ENCODE assay signal across 8 cellular contexts in the genomic region with DNA sequence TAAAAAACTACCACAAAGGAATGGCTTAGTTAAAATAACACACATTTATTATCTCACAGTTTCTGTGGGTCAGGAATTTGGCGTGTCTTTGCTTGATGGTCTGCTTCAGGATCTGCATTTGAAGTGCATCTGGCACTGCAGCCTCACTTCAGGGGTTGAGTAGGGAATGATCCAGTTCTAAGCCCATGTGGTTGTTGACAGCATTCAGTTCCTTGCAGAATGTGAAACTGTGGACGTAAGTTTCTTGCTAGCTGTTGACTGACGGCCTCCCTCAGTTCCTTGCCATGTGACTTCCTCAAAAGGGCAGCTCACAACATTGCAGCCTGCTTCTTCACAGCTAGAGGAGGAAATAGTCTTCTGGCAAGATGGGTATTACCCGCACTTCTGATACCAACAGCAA. TPM values are rescaled to one million over a fixed set of nuclear protein-coding genes. Genes with fewer than 3 reads are reported as not detected.
DNase-seq lines count a peak whose midpoint lies in the region; ATAC-seq and TF ChIP-seq lines count a peak whose summit lies in the region.

No MANE protein-coding gene starts in this region.

- H3K9me3 ChIP-seq in right lobe of liver (no peaks in the 10 kb centered on the region), uterus (no peaks in the 10 kb centered on the region)

- DNase-seq in GM19240 (ENCODE audit: insufficient read length, low spot score) (peak; percentile 9), Kasumi-1 (lab: John Stamatoyannopoulos, UW) (peak; percentile 91 to 92), right lobe of liver (peak in 1 of 3 donors; percentile 48), uterus (no peak), DMS79 treated with DMSO at 0.1 percent for 48 hours (lab: John Stamatoyannopoulos, UW) (no peak), DMS153 treated with DMSO at 0.1 percent for 48 hours (lab: John Stamatoyannopoulos, UW; ENCODE audit: unreplicated experiment) (no peak), GM03348 (ENCODE audit: low spot score) (no peak)
- DNase-seq in activated T-cell treated with anti-CD3 and anti-CD28 coated beads, Interleukin-2, amount 50 U/mL, for 4 hours, result peak; percentile 11

- no peaks in the 10 kb centered on the region for H3K36me3 ChIP-seq in right lobe of liver
- no peaks in the 10 kb centered on the region for H3K36me3 ChIP-seq in uterus

- H3K27me3 ChIP-seq in right lobe of liver, result no peaks in the 10 kb centered on the region
- H3K27me3 ChIP-seq in uterus, result no peaks in the 10 kb centered on the region

- intact Hi-C loops in right lobe of liver (cut with DNase I) (no loop called here), uterus (cut with DNase I; ENCODE audit: low total_unique reads) (no loop called here)

- H3K4me3 Mint-ChIP-seq in activated T-cell treated with anti-CD3 and anti-CD28 coated beads, Interleukin-2, amount 50 U/mL, for 4 hours, result peak overlapping the region; percentile 24

- no peak for TF ChIP-seq POLR2A in right lobe of liver (IDR thresholded peaks at IDR 0.05)
- no peak for TF ChIP-seq POLR2A in uterus (IDR thresholded peaks at IDR 0.05)

- TF ChIP-seq CTCF in right lobe of liver (IDR thresholded peaks at IDR 0.05) (no peak), uterus (IDR thresholded peaks at IDR 0.05) (no peak)

- ATAC-seq in activated T-cell treated with anti-CD3 and anti-CD28 coated beads, Interleukin-2, amount 50 U/mL, for 4 hours, result peak; percentile 51 to 62
- peak; percentile 69 to 92 (median 86) for ATAC-seq in right lobe of liver

- H3K36me3 Mint-ChIP-seq in activated T-cell treated with anti-CD3 and anti-CD28 coated beads, Interleukin-2, amount 50 U/mL, for 4 hours (ENCODE audit: insufficient read depth), result no peaks in the 10 kb centered on the region

- no peak overlapping the region for H3K4me3 ChIP-seq in right lobe of liver
- H3K4me3 ChIP-seq in uterus, result no peak overlapping the region

- WGBS in right lobe of liver (ENCODE audit: insufficient coverage, low coverage, low lambda C conversion rate, missing lambda C conversion rate), result 37% methylated on average over 3 of the region's 4 CpGs

- H3K27ac ChIP-seq in right lobe of liver (no peak overlapping the region), uterus (peak overlapping the region; percentile 74 to 87)

- no peaks in the 10 kb centered on the region for H3K27me3 Mint-ChIP-seq in activated T-cell treated with anti-CD3 and anti-CD28 coated beads, Interleukin-2, amount 50 U/mL, for 4 hours (ENCODE audit: low read depth)

- peaks cover 24% of the 10 kb centered on the region for H3K4me1 Mint-ChIP-seq in activated T-cell treated with anti-CD3 and anti-CD28 coated beads, Interleukin-2, amount 50 U/mL, for 4 hours (ENCODE audit: low read depth)

- H3K4me1 ChIP-seq in right lobe of liver (no peaks in the 10 kb centered on the region), uterus (no peaks in the 10 kb centered on the region)

- no peaks in the 10 kb centered on the region for H3K9me3 Mint-ChIP-seq in activated T-cell treated with anti-CD3 and anti-CD28 coated beads, Interleukin-2, amount 50 U/mL, for 4 hours

RNA-seq across cellular contexts. Expression of a gene that starts 2.1 kb away (rescaled TPM):
- not detected for total RNA-seq in activated T-cell treated with anti-CD3 and anti-CD28 coated beads, Interleukin-2, amount 50 U/mL, for 4 hours
- total RNA-seq in right lobe of liver, result 1 to 10 TPM in 1 of 6 experiments, under 1 TPM in 4, not detected in 1; 0.31 to 1.6 (median 0.43) TPM
- total RNA-seq in uterus, result 100 to 1,000 TPM in 1 of 4 donors, 10 to 100 TPM in 3; 26.0 to 302 (median 43.0) TPM

RNA-seq across cellular contexts. Expression of a gene that starts 17.8 kb away (rescaled TPM):
- total RNA-seq in activated T-cell treated with anti-CD3 and anti-CD28 coated beads, Interleukin-2, amount 50 U/mL, for 4 hours, result not detected
- total RNA-seq in right lobe of liver (1 to 10 TPM in 2 of 6 experiments, under 1 TPM in 3, not detected in 1; 0.11 to 2.0 (median 0.56) TPM), uterus (10 to 100 TPM in 2 of 4 donors, 1 to 10 TPM in 2; 8.5 to 24.4 (median 11.1) TPM)

Comparison
In these comparisons a context has a peak if more than half of its experiments do, and no peak if none do; other contexts are left out.
1. DNase-seq: peak in GM19240 (single experiment), Kasumi-1 (2 of 2) and activated T-cell treated with anti-CD3 and anti-CD28 coated beads, Interleukin-2, amount 50 U/mL, for 4 hours (single experiment); none in uterus (0 of 2), DMS79 treated with DMSO at 0.1 percent for 48 hours (single experiment), DMS153 treated with DMSO at 0.1 percent for 48 hours (single experiment) and GM03348 (single experiment).
2. H3K27ac ChIP-seq: peak in uterus (2 of 2); none in right lobe of liver (0 of 3).
3. RNA of a gene that starts 2.1 kb away (total RNA-seq): 26.0 to 302 TPM in uterus; 0.31 to 1.6 TPM in right lobe of liver and not detected in activated T-cell treated with anti-CD3 and anti-CD28 coated beads, Interleukin-2, amount 50 U/mL, for 4 hours; every median in the first group is over 10 times any median in the second.